ENCODE assay signal across 8 cellular contexts in genomic region chr16:15682105-15682570, GRCh38. TPM values are rescaled to one million over a fixed set of nuclear protein-coding genes. Genes with fewer than 3 reads are reported as not detected.
DNase-seq lines count a peak whose midpoint lies in the region; ATAC-seq and TF ChIP-seq lines count a peak whose summit lies in the region.

No MANE protein-coding gene starts in this region.

- peak in 1 of 2 donors; percentile 55 for ATAC-seq in left cardiac atrium
- ATAC-seq in Right ventricle myocardium superior (ENCODE audit: poor library complexity): no peak
- ATAC-seq in activated naive CD4-positive, alpha-beta T cell treated with anti-CD3 and anti-CD28 coated beads, Interleukin-2, amount 50 U/mL, for 72 hours: peak; percentile 69 to 70
- ATAC-seq in GM19328 (IDR thresholded peaks at IDR 0.05; ENCODE audit: unreplicated experiment): no peak
- ATAC-seq in HG03342 (IDR thresholded peaks at IDR 0.05; ENCODE audit: unreplicated experiment): no peak

- no peak overlapping the region for H3K9ac ChIP-seq in OCI-LY1 (ENCODE audit: low read length)

- no peak overlapping the region for H3K27ac Mint-ChIP-seq in activated naive CD4-positive, alpha-beta T cell treated with anti-CD3 and anti-CD28 coated beads, Interleukin-2, amount 50 U/mL, for 72 hours

- H3K36me3 ChIP-seq in OCI-LY1 (ENCODE audit: insufficient read depth, low read length): peaks cover 88% of the 10 kb centered on the region
- peaks cover 6% of the 10 kb centered on the region for H3K36me3 ChIP-seq in iPS DF 6.9 (ENCODE audit: control insufficient read depth, insufficient read depth, low read length)

- no peaks in the 10 kb centered on the region for H3K9me2 ChIP-seq in OCI-LY1 (ENCODE audit: low read depth, low read length)

- peaks cover 6 to 23% of the 10 kb centered on the region in 2 donors for H3K36me3 Mint-ChIP-seq in activated naive CD4-positive, alpha-beta T cell treated with anti-CD3 and anti-CD28 coated beads, Interleukin-2, amount 50 U/mL, for 72 hours

- DNase-seq in left cardiac atrium: peak; percentile 30
- no peak for DNase-seq in Right ventricle myocardium superior
- DNase-seq in activated naive CD4-positive, alpha-beta T cell treated with anti-CD3 and anti-CD28 coated beads, Interleukin-2, amount 50 U/mL, for 72 hours (ENCODE audit: low spot score in 2 of 2): peak in 1 of 2 donors; percentile 38
- peak; percentile 25 for DNase-seq in iPS DF 6.9 (ENCODE audit: low read depth, low spot score)
- DNase-seq in stimulated activated CD8-positive, alpha-beta memory T cell treated with anti-CD3 and anti-CD28 coated beads, Interleukin-4, amount 100 ng/mL, for 24 hours (ENCODE audit: low read depth): peak; percentile 8

- H4K20me1 ChIP-seq in OCI-LY1 (ENCODE audit: insufficient read depth, low read length): no peaks in the 10 kb centered on the region

- H3K9me3 ChIP-seq in OCI-LY1 (ENCODE audit: low read length) (no peaks in the 10 kb centered on the region), iPS DF 6.9 (ENCODE audit: control insufficient read depth, insufficient read depth, low read length) (no peaks in the 10 kb centered on the region)

- intact Hi-C loops in left cardiac atrium (cut with DNase I) (no loop called here), Right ventricle myocardium superior (cut with DNase I) (no loop called here)

- H3F3A ChIP-seq in OCI-LY1 (ENCODE audit: insufficient read depth, low read length): no peaks in the 10 kb centered on the region

- H2AFZ ChIP-seq in OCI-LY1 (ENCODE audit: low read length): no peak overlapping the region

- no CpG with 5 or more reads among the region's 7 CpGs for WGBS in iPS DF 6.9 (ENCODE audit: insufficient coverage, insufficient read length)

- H3K4me3 ChIP-seq in OCI-LY1 (ENCODE audit: low read depth, low read length, poor library complexity, severe bottlenecking) (no peak overlapping the region), iPS DF 6.9 (ENCODE audit: low read length) (no peak overlapping the region)

- H3K27me3 ChIP-seq in OCI-LY1 (ENCODE audit: insufficient read depth, low read length): no peaks in the 10 kb centered on the region
- no peaks in the 10 kb centered on the region for H3K27me3 ChIP-seq in iPS DF 6.9 (ENCODE audit: control insufficient read depth, insufficient read depth, low read length)

- no peak overlapping the region for H3K27ac ChIP-seq in OCI-LY1 (ENCODE audit: low read depth, low read length, poor library complexity, severe bottlenecking)
- no peak overlapping the region for H3K27ac ChIP-seq in iPS DF 6.9 (ENCODE audit: low read length)

- H3K9me3 Mint-ChIP-seq in activated naive CD4-positive, alpha-beta T cell treated with anti-CD3 and anti-CD28 coated beads, Interleukin-2, amount 50 U/mL, for 72 hours: no peaks in the 10 kb centered on the region

- H3K4me2 ChIP-seq in OCI-LY1 (ENCODE audit: low read length): no peak overlapping the region

- peak; percentile 58 for TF ChIP-seq CTCF in OCI-LY1 (IDR thresholded peaks at IDR 0.05; ENCODE audit: low read length)

- H3K4me1 ChIP-seq in OCI-LY1 (ENCODE audit: insufficient read depth, low read length, severe bottlenecking) (no peaks in the 10 kb centered on the region), iPS DF 6.9 (ENCODE audit: control insufficient read depth, insufficient read depth, low read length) (no peaks in the 10 kb centered on the region)

- H3K79me2 ChIP-seq in OCI-LY1 (ENCODE audit: insufficient read depth, low read length): no peaks in the 10 kb centered on the region

RNA-seq across cellular contexts. Expression of gene NDE1, which starts 32.1 kb away (rescaled TPM):
- total RNA-seq in left cardiac atrium (10 to 100 TPM; 17.8 to 19.8 TPM), Right ventricle myocardium superior (12.6 TPM)
- 100 to 1,000 TPM; 114 to 196 TPM for total RNA-seq in activated naive CD4-positive, alpha-beta T cell treated with anti-CD3 and anti-CD28 coated beads, Interleukin-2, amount 50 U/mL, for 72 hours

RNA-seq across cellular contexts. Expression of gene MARF1, which starts 39.2 kb away (rescaled TPM):
- total RNA-seq in left cardiac atrium: 10 to 100 TPM; 39.5 to 50.9 TPM
- 45.2 TPM for total RNA-seq in Right ventricle myocardium superior
- total RNA-seq in activated naive CD4-positive, alpha-beta T cell treated with anti-CD3 and anti-CD28 coated beads, Interleukin-2, amount 50 U/mL, for 72 hours: 100 to 1,000 TPM in 1 of 2 donors, 10 to 100 TPM in 1; 70.8 to 134 TPM

Comparison
In these comparisons a context has a peak if more than half of its experiments do, and no peak if none do; other contexts are left out.
1. ATAC-seq: peak in activated naive CD4-positive, alpha-beta T cell treated with anti-CD3 and anti-CD28 coated beads, Interleukin-2, amount 50 U/mL, for 72 hours (2 of 2); none in Right ventricle myocardium superior (single experiment), GM19328 (single experiment) and HG03342 (single experiment).